Comparison of ENCODE assay signal across 1 cellular context in genomic region chr2:180604077-180604476, GRCh38.
TF ChIP-seq lines count a peak whose summit lies in the region.

No MANE protein-coding gene starts in this region.

TF ChIP-seq in K562, 482 proteins besides CTCF, POLR2A, EP300 and RAD21 (continued from another document):
- TF ChIP-seq SMC3 (conservative IDR thresholded peaks at IDR 0.05; ENCODE audit: insufficient read depth, low read depth, low read length): 0 out of 2 replicates have a peak, but pooled peaks have one; percentile 10
- TF ChIP-seq DEAF1 (CRISPR knock-in tag; IDR thresholded peaks at IDR 0.05): peak; percentile 12; the same call in 1 of the 2 replicates
- no peak for TF ChIP-seq CHD1 (IDR thresholded peaks at IDR 0.05; ENCODE audit: low read length)
- no peak for TF ChIP-seq ZFP91 (CRISPR knock-in tag; IDR thresholded peaks at IDR 0.05)
- peak; percentile 80 for TF ChIP-seq MEIS2 (IDR thresholded peaks at IDR 0.05; ENCODE audit: partially characterized antibody)
- 0 out of 2 replicates have a peak, but pooled peaks have one; percentile 39 for TF ChIP-seq GATA2 (CRISPR knock-in tag; IDR thresholded peaks at IDR 0.05)
- TF ChIP-seq RERE (CRISPR knock-in tag; IDR thresholded peaks at IDR 0.05; ENCODE audit: borderline replicate concordance): no peak
